Comparison of ENCODE assay signal across 17 cellular contexts in the genomic region with DNA sequence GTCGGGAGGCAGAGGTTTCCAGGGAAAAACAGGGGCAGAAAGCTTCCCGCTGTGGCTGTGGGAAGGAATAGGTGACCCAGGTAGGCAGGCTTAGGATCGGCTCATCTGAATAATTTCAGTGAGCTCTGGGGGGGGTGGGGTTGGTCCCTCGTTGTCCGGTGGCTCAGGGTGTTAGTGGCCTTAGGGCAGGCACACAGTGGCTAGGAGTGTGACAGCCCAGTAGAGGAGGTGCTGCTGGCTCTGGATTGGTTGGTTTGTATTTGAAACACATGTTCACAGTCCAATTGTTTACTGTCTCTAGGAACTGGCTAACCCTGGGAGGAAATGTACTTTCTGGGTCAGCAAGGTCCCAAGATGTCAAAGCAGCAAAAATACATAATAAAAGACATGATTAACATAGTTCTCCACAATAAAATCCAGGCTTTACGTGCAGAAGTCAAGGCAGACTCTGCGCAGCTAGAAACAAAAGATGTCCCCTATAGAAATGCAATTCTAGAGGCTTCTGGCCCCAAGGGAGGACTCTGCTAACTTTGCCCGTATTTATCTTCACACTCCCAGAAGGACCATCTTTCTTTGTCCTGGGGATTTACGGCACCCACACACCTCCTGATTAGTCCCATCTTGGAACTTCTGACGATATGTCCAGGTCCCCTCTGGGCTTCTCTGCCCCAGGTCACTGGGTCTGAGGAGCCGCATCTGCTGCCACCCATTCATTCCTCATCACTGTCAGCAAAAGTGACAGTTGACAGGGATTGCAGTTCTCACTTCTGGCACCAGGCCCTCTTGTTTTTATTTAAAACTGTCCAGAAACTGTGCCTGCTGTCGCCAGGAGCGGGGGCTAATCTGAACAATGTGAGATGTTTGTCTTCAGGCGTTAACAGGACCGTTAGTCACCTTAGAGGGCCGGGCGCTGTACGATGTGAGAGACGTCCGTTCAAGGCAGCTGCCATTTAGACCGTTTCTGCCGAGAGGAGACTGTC. TPM values are rescaled to one million over a fixed set of nuclear protein-coding genes. Genes with fewer than 3 reads are reported as not detected.
DNase-seq lines count a peak whose midpoint lies in the region; ATAC-seq, FAIRE-seq and TF ChIP-seq lines count a peak whose summit lies in the region.
"Had no signal": no experiment of that assay in that cellular context is flagged by ENCODE, and none has a peak within 500 bp of the region (broad histone marks: within the 10 kb centered on the region; RNA-seq: fewer than 3 reads in every experiment).

No MANE protein-coding gene starts in this region.

- H4K20me1 ChIP-seq in HepG2 (ENCODE audit: insufficient read depth, low read length): no peaks in the 10 kb centered on the region
- H4K20me1 ChIP-seq: BLaER1 treated with 17β-estradiol and CSF1 and Interleukin-3, amounts not matched to agents 10 nM and 100 nM had no signal

- in situ Hi-C loops in HepG2 (cut with HindIII; ENCODE audit: extremely low pct_ligation_motif_present, low pct_unique_long_range_greater_than_20kb): loop anchor here (25.0 kb wide), 2 partner anchors 610 to 1110 kb away; no protein-coding TSS in a partner anchor

- no peak for TF ChIP-seq POLR2A in HepG2 (IDR thresholded peaks at IDR 0.05; ENCODE audit: insufficient read depth in 1 of 2, low read depth in 2 of 2, low read length in 2 of 2)
- TF ChIP-seq POLR2A in right lobe of liver (IDR thresholded peaks at IDR 0.05): no peak

- no peak overlapping the region for H2AFZ ChIP-seq in HepG2 (ENCODE audit: low read length)

- H3K9me3 Mint-ChIP-seq in neural crest cell: peaks cover 2% of the 10 kb centered on the region

- H3K27me3 ChIP-seq in HepG2 (ENCODE audit: control insufficient read depth in 1 of 2, insufficient read depth in 2 of 2, low read length in 2 of 2) (peaks cover 9 to 69% of the 10 kb centered on the region in 2 experiments; a peak in 4 of 5 replicates), right lobe of liver (no peaks in the 10 kb centered on the region)
- H3K27me3 ChIP-seq: BLaER1 treated with 17β-estradiol and CSF1 and Interleukin-3, amounts not matched to agents 10 nM and 100 nM had no signal

- no peak overlapping the region for H3K27ac ChIP-seq in HepG2 (ENCODE audit: extremely low read length, insufficient read depth, low read length)
- H3K27ac ChIP-seq in right lobe of liver: no peak overlapping the region
- H3K27ac ChIP-seq: BLaER1 treated with 17β-estradiol and CSF1 and Interleukin-3, amounts not matched to agents 10 nM and 100 nM; RWPE1 had no signal

- TF ChIP-seq EP300 in HepG2 (IDR thresholded peaks at IDR 0.05; ENCODE audit: low read depth in 2 of 2, low read length in 2 of 2) (no peak), HepG2 (CRISPR knock-in tag; IDR thresholded peaks at IDR 0.05; ENCODE audit: borderline replicate concordance) (no peak)

- H3K4me3 ChIP-seq in HepG2 (replicated peaks in 1 of 3; ENCODE audit: insufficient read depth in 1 of 3, low read depth in 2 of 3, low read length in 3 of 3): no peak overlapping the region
- no peak overlapping the region for H3K4me3 ChIP-seq in right lobe of liver
- H3K4me3 ChIP-seq: BLaER1 treated with 17β-estradiol and CSF1 and Interleukin-3, amounts not matched to agents 10 nM and 100 nM had no signal

- H3K4me1 Mint-ChIP-seq in neural crest cell: peaks cover 18% of the 10 kb centered on the region

- TF ChIP-seq CTCF in HepG2 (CRISPR knock-in tag; IDR thresholded peaks at IDR 0.05): no peak
- TF ChIP-seq CTCF in right lobe of liver (IDR thresholded peaks at IDR 0.05): no peak
- TF ChIP-seq CTCF in neural crest cell (conservative IDR thresholded peaks at IDR 0.05): no peak

- no peaks in the 10 kb centered on the region for H3K36me3 ChIP-seq in HepG2 (replicated peaks in 1 of 2; ENCODE audit: control insufficient read depth in 1 of 2, insufficient read depth in 2 of 2, low read length in 2 of 2)
- H3K36me3 ChIP-seq in right lobe of liver: no peaks in the 10 kb centered on the region
- H3K36me3 ChIP-seq: BLaER1 treated with 17β-estradiol and CSF1 and Interleukin-3, amounts not matched to agents 10 nM and 100 nM had no signal

- WGBS in HepG2 (ENCODE audit: low lambda C conversion rate): 31% methylated on average over 22 of the region's 22 CpGs
- 40% methylated on average over 19 of the region's 22 CpGs for WGBS in right lobe of liver (ENCODE audit: insufficient coverage, low coverage, low lambda C conversion rate, missing lambda C conversion rate)

- POLR2A ChIA-PET in HepG2 (lab: Yijun Ruan, JAX): interaction anchor here (0.7 kb wide), 1 partner anchor 19 kb away, joined by 3 read pairs; the partner anchor contains the start of genes DPM1 and MOCS3

- intact Hi-C loops in HepG2 (cut with micrococcal nuclease; ENCODE audit: unreplicated experiment): no loop called here
- intact Hi-C loops in right lobe of liver (cut with DNase I): no loop called here

- H3K36me3 Mint-ChIP-seq in neural crest cell (ENCODE audit: low read depth): no peaks in the 10 kb centered on the region
- H3K36me3 Mint-ChIP-seq: CD8-positive, alpha-beta memory T cell had no signal

- ATAC-seq in HepG2: peak; percentile 12; the same call in 2 of the 3 replicates
- no peak for ATAC-seq in right lobe of liver

- H3K27ac Mint-ChIP-seq in neural crest cell (ENCODE audit: unreplicated experiment): peak overlapping the region; percentile 53

- no peak for DNase-seq in HepG2 (ENCODE audit: low spot score)
- DNase-seq in right lobe of liver: no peak
- DNase-seq in astrocyte of the hippocampus (ENCODE audit: low read depth, low spot score): peak; percentile 23
- no peak for DNase-seq in neural crest cell (ENCODE audit: low read depth, low spot score)
- DNase-seq in NCI-H187 (lab: John Stamatoyannopoulos, UW): no peak
- DNase-seq in superior temporal gyrus (ENCODE audit: extremely low spot score): no peak
- no peak for DNase-seq in amygdala (lab: John Stamatoyannopoulos, UW)
- DNase-seq: CD8-positive, alpha-beta memory T cell; GF-D8; Kasumi-1; NCI-H1105 treated with DMSO at 0.1 percent for 48 hours; NCI-H187 treated with DMSO at 0.1 percent for 48 hours; NCI-H748 treated with DMSO at 0.1 percent for 48 hours had no signal

- CTCF ChIA-PET in HepG2 (lab: Yijun Ruan, JAX; ENCODE audit: low intra/inter-chr PET ratio, low total read pairs): no interaction called here

- no peak overlapping the region for H3K4me3 Mint-ChIP-seq in neural crest cell
- H3K4me3 Mint-ChIP-seq: CD8-positive, alpha-beta memory T cell had no signal

- H3K4me1 ChIP-seq in HepG2 (ENCODE audit: insufficient read depth, low read length): peaks cover 26% of the 10 kb centered on the region
- no peaks in the 10 kb centered on the region for H3K4me1 ChIP-seq in right lobe of liver

- H3K4me2 ChIP-seq in HepG2 (ENCODE audit: low read depth, low read length): peak overlapping the region; percentile 13; the same call in 1 of the 2 replicates
- H3K4me2 ChIP-seq: BLaER1 treated with 17β-estradiol and CSF1 and Interleukin-3, amounts not matched to agents 10 nM and 100 nM had no signal

- no peaks in the 10 kb centered on the region for H3K9me3 ChIP-seq in HepG2 (ENCODE audit: low read length)
- no peaks in the 10 kb centered on the region for H3K9me3 ChIP-seq in right lobe of liver
- H3K9me3 ChIP-seq: BLaER1 treated with 17β-estradiol and CSF1 and Interleukin-3, amounts not matched to agents 10 nM and 100 nM had no signal

- H3K79me2 ChIP-seq in HepG2 (ENCODE audit: insufficient read depth, low read length): no peaks in the 10 kb centered on the region

- FAIRE-seq in HepG2 (lab: Jason Lieb, UNC): no peak
- FAIRE-seq: A204.1, GM12891 had no signal

- no peak for TF ChIP-seq RAD21 in HepG2 (CRISPR knock-in tag; IDR thresholded peaks at IDR 0.05)

- BruUV-seq in HepG2 (replicated peaks; lab: Mats Ljungman, UMichigan): no TSS peak

- peaks cover 19% of the 10 kb centered on the region for H3K27me3 Mint-ChIP-seq in neural crest cell (ENCODE audit: low read depth)

- H3K9ac ChIP-seq in HepG2 (ENCODE audit: insufficient read depth, low read depth, low read length): no peak overlapping the region
- H3K9ac ChIP-seq: BLaER1 treated with 17β-estradiol and CSF1 and Interleukin-3, amounts not matched to agents 10 nM and 100 nM had no signal

RNA-seq across cellular contexts. Expression of gene MOCS3, which starts 18.7 kb away (rescaled TPM):
- total RNA-seq in HepG2 (2016; rRNA removed; fragmentation: Illumina TruSeq; extraction: Trizol): 8.4 and 9.7 TPM in 2 replicates
- 1.2 and 1.3 TPM in 2 replicates for total RNA-seq in HepG2 (2016; cell fraction: cytosol; rRNA removed; fragmentation: Illumina TruSeq; extraction: Trizol; ENCODE audit: low read depth)
- 7.8 and 8.8 TPM in 2 replicates for total RNA-seq in HepG2 (2016; cell fraction: insoluble cytoplasmic fraction; rRNA removed; fragmentation: Illumina TruSeq; extraction: Trizol)
- 3.7 and 4.2 TPM in 2 replicates for total RNA-seq in HepG2 (2016; cell fraction: membrane; rRNA removed; fragmentation: Illumina TruSeq; extraction: Trizol)
- 5.4 and 5.7 TPM in 2 replicates for total RNA-seq in HepG2 (2016; cell fraction: nucleus; rRNA removed; fragmentation: Illumina TruSeq; extraction: Trizol)
- 3.7 and 4.1 TPM in 2 replicates for polyA plus RNA-seq in HepG2 (2011; rRNA removed)
- 4.0 and 4.1 TPM in 2 replicates for polyA plus RNA-seq in HepG2 (2011; cell fraction: cytosol; rRNA removed)
- polyA plus RNA-seq in HepG2 (2011; cell fraction: nucleus; rRNA removed): 2.9 and 3.2 TPM in 2 replicates
- polyA plus RNA-seq in HepG2 (2012): 2.7 and 3.3 TPM in 2 replicates
- 0.53 and 0.58 TPM in 2 replicates for polyA plus RNA-seq in HepG2 (2016; cell fraction: cytosol; fragmentation: Illumina TruSeq; extraction: Trizol; ENCODE audit: low read depth)
- 7.8 and 8.0 TPM in 2 replicates for polyA plus RNA-seq in HepG2 (2016; cell fraction: insoluble cytoplasmic fraction; fragmentation: Illumina TruSeq; extraction: Trizol; ENCODE audit: low read depth)
- polyA plus RNA-seq in HepG2 (2016; cell fraction: membrane; fragmentation: Illumina TruSeq; extraction: Trizol; ENCODE audit: low read depth): 1.7 and 2.1 TPM in 2 replicates
- 4.3 and 4.4 TPM in 2 replicates for polyA plus RNA-seq in HepG2 (2016; cell fraction: nucleus; fragmentation: Illumina TruSeq; extraction: Trizol; ENCODE audit: insufficient read depth, low read depth)
- 14.6 and 20.7 TPM in 2 replicates for polyA minus RNA-seq in HepG2 (2011; rRNA and poly(A)+ RNA removed; ENCODE audit: low replicate concordance)
- polyA minus RNA-seq in HepG2 (2011; cell fraction: cytosol; rRNA and poly(A)+ RNA removed): 6.3 and 6.7 TPM in 2 replicates
- 12.4 and 13.6 TPM in 2 replicates for polyA minus RNA-seq in HepG2 (2011; cell fraction: nucleus; rRNA and poly(A)+ RNA removed)
- total RNA-seq in right lobe of liver: 1 to 10 TPM; 2.3 to 3.2 (median 2.7) TPM
- 6.1 and 6.5 TPM in 2 replicates for total RNA-seq in neural crest cell

RNA-seq across cellular contexts. Expression of gene DPM1, which starts 19.0 kb away (rescaled TPM):
- total RNA-seq in HepG2 (2016; rRNA removed; fragmentation: Illumina TruSeq; extraction: Trizol) (161 and 187 TPM in 2 replicates), right lobe of liver (10 to 100 TPM; 16.6 to 40.4 (median 21.2) TPM), neural crest cell (42.9 and 48.3 TPM in 2 replicates)
- 32.3 and 33.7 TPM in 2 replicates for total RNA-seq in HepG2 (2016; cell fraction: cytosol; rRNA removed; fragmentation: Illumina TruSeq; extraction: Trizol; ENCODE audit: low read depth)
- total RNA-seq in HepG2 (2016; cell fraction: insoluble cytoplasmic fraction; rRNA removed; fragmentation: Illumina TruSeq; extraction: Trizol): 167 and 188 TPM in 2 replicates
- 30.4 and 39.3 TPM in 2 replicates for total RNA-seq in HepG2 (2016; cell fraction: membrane; rRNA removed; fragmentation: Illumina TruSeq; extraction: Trizol)
- 102 and 109 TPM in 2 replicates for total RNA-seq in HepG2 (2016; cell fraction: nucleus; rRNA removed; fragmentation: Illumina TruSeq; extraction: Trizol)
- polyA plus RNA-seq in HepG2 (2011; rRNA removed): 75.7 and 83.2 TPM in 2 replicates
- polyA plus RNA-seq in HepG2 (2011; cell fraction: cytosol; rRNA removed): 67.0 and 87.1 TPM in 2 replicates
- polyA plus RNA-seq in HepG2 (2011; cell fraction: nucleus; rRNA removed): 40.6 and 43.3 TPM in 2 replicates
- polyA plus RNA-seq in HepG2 (2012): 92.8 and 103 TPM in 2 replicates
- 19.8 and 20.9 TPM in 2 replicates for polyA plus RNA-seq in HepG2 (2016; cell fraction: cytosol; fragmentation: Illumina TruSeq; extraction: Trizol; ENCODE audit: low read depth)
- 215 and 249 TPM in 2 replicates for polyA plus RNA-seq in HepG2 (2016; cell fraction: insoluble cytoplasmic fraction; fragmentation: Illumina TruSeq; extraction: Trizol; ENCODE audit: low read depth)
- polyA plus RNA-seq in HepG2 (2016; cell fraction: membrane; fragmentation: Illumina TruSeq; extraction: Trizol; ENCODE audit: low read depth): 27.9 and 30.1 TPM in 2 replicates
- polyA plus RNA-seq in HepG2 (2016; cell fraction: nucleus; fragmentation: Illumina TruSeq; extraction: Trizol; ENCODE audit: insufficient read depth, low read depth): 177 and 193 TPM in 2 replicates
- 23.1 and 28.4 TPM in 2 replicates for polyA minus RNA-seq in HepG2 (2011; rRNA and poly(A)+ RNA removed; ENCODE audit: low replicate concordance)
- polyA minus RNA-seq in HepG2 (2011; cell fraction: cytosol; rRNA and poly(A)+ RNA removed): 38.3 and 41.9 TPM in 2 replicates
- polyA minus RNA-seq in HepG2 (2011; cell fraction: nucleus; rRNA and poly(A)+ RNA removed): 49.6 and 51.1 TPM in 2 replicates

RNA-seq across cellular contexts. Expression of gene KCNG1, which starts 45.6 kb away (rescaled TPM):
- not detected in 2 replicates for total RNA-seq in HepG2 (2016; rRNA removed; fragmentation: Illumina TruSeq; extraction: Trizol)
- not detected in 2 replicates for total RNA-seq in HepG2 (2016; cell fraction: cytosol; rRNA removed; fragmentation: Illumina TruSeq; extraction: Trizol; ENCODE audit: low read depth)
- not detected in 2 replicates for total RNA-seq in HepG2 (2016; cell fraction: insoluble cytoplasmic fraction; rRNA removed; fragmentation: Illumina TruSeq; extraction: Trizol)
- not detected in 2 replicates for total RNA-seq in HepG2 (2016; cell fraction: membrane; rRNA removed; fragmentation: Illumina TruSeq; extraction: Trizol)
- total RNA-seq in HepG2 (2016; cell fraction: nucleus; rRNA removed; fragmentation: Illumina TruSeq; extraction: Trizol): not detected in 2 replicates
- polyA plus RNA-seq in HepG2 (2011; rRNA removed): not detected in 2 replicates
- polyA plus RNA-seq in HepG2 (2011; cell fraction: cytosol; rRNA removed): not detected in 2 replicates
- polyA plus RNA-seq in HepG2 (2011; cell fraction: nucleus; rRNA removed): not detected in 2 replicates
- polyA plus RNA-seq in HepG2 (2012): not detected in 2 replicates
- not detected in 2 replicates for polyA plus RNA-seq in HepG2 (2016; cell fraction: cytosol; fragmentation: Illumina TruSeq; extraction: Trizol; ENCODE audit: low read depth)
- not detected in 2 replicates for polyA plus RNA-seq in HepG2 (2016; cell fraction: insoluble cytoplasmic fraction; fragmentation: Illumina TruSeq; extraction: Trizol; ENCODE audit: low read depth)
- polyA plus RNA-seq in HepG2 (2016; cell fraction: membrane; fragmentation: Illumina TruSeq; extraction: Trizol; ENCODE audit: low read depth): not detected in 2 replicates
- not detected in 2 replicates for polyA plus RNA-seq in HepG2 (2016; cell fraction: nucleus; fragmentation: Illumina TruSeq; extraction: Trizol; ENCODE audit: insufficient read depth, low read depth)
- not detected in 2 replicates for polyA minus RNA-seq in HepG2 (2011; rRNA and poly(A)+ RNA removed; ENCODE audit: low replicate concordance)
- polyA minus RNA-seq in HepG2 (2011; cell fraction: cytosol; rRNA and poly(A)+ RNA removed): not detected in 2 replicates
- not detected in 2 replicates for polyA minus RNA-seq in HepG2 (2011; cell fraction: nucleus; rRNA and poly(A)+ RNA removed)
- under 1 TPM in 5 of 6 experiments, not detected in 1; 0.18 to 0.51 (median 0.22) TPM for total RNA-seq in right lobe of liver
- 4.5 and 5.8 TPM in 2 replicates for total RNA-seq in neural crest cell
- polyA plus RNA-seq: CD8-positive, alpha-beta memory T cell had no signal

RNA-seq across cellular contexts. Expression of gene ADNP, which starts 46.1 kb away (rescaled TPM):
- total RNA-seq in HepG2 (2016; rRNA removed; fragmentation: Illumina TruSeq; extraction: Trizol) (21.5 and 60.7 TPM in 2 replicates), right lobe of liver (10 to 100 TPM; 19.8 to 25.9 (median 23.1) TPM), neural crest cell (132 and 140 TPM in 2 replicates)
- total RNA-seq in HepG2 (2016; cell fraction: cytosol; rRNA removed; fragmentation: Illumina TruSeq; extraction: Trizol; ENCODE audit: low read depth): 3.6 and 4.4 TPM in 2 replicates
- total RNA-seq in HepG2 (2016; cell fraction: insoluble cytoplasmic fraction; rRNA removed; fragmentation: Illumina TruSeq; extraction: Trizol): 17.8 and 59.9 TPM in 2 replicates
- total RNA-seq in HepG2 (2016; cell fraction: membrane; rRNA removed; fragmentation: Illumina TruSeq; extraction: Trizol): 20.1 and 20.5 TPM in 2 replicates
- 51.3 and 55.1 TPM in 2 replicates for total RNA-seq in HepG2 (2016; cell fraction: nucleus; rRNA removed; fragmentation: Illumina TruSeq; extraction: Trizol)
- polyA plus RNA-seq in HepG2 (2011; rRNA removed): 21.0 and 22.3 TPM in 2 replicates
- polyA plus RNA-seq in HepG2 (2011; cell fraction: cytosol; rRNA removed): 11.3 and 19.3 TPM in 2 replicates
- polyA plus RNA-seq in HepG2 (2011; cell fraction: nucleus; rRNA removed): 30.4 and 32.5 TPM in 2 replicates
- 45.9 and 50.4 TPM in 2 replicates for polyA plus RNA-seq in HepG2 (2012)
- 2.9 and 3.3 TPM in 2 replicates for polyA plus RNA-seq in HepG2 (2016; cell fraction: cytosol; fragmentation: Illumina TruSeq; extraction: Trizol; ENCODE audit: low read depth)
- 57.9 and 63.1 TPM in 2 replicates for polyA plus RNA-seq in HepG2 (2016; cell fraction: insoluble cytoplasmic fraction; fragmentation: Illumina TruSeq; extraction: Trizol; ENCODE audit: low read depth)
- polyA plus RNA-seq in HepG2 (2016; cell fraction: membrane; fragmentation: Illumina TruSeq; extraction: Trizol; ENCODE audit: low read depth): 8.8 and 9.4 TPM in 2 replicates
- 78.5 and 79.2 TPM in 2 replicates for polyA plus RNA-seq in HepG2 (2016; cell fraction: nucleus; fragmentation: Illumina TruSeq; extraction: Trizol; ENCODE audit: insufficient read depth, low read depth)
- 22.3 and 32.8 TPM in 2 replicates for polyA minus RNA-seq in HepG2 (2011; rRNA and poly(A)+ RNA removed; ENCODE audit: low replicate concordance)
- polyA minus RNA-seq in HepG2 (2011; cell fraction: cytosol; rRNA and poly(A)+ RNA removed): 29.7 and 42.9 TPM in 2 replicates
- polyA minus RNA-seq in HepG2 (2011; cell fraction: nucleus; rRNA and poly(A)+ RNA removed): 74.0 and 91.4 TPM in 2 replicates
